In the genomic region with DNA sequence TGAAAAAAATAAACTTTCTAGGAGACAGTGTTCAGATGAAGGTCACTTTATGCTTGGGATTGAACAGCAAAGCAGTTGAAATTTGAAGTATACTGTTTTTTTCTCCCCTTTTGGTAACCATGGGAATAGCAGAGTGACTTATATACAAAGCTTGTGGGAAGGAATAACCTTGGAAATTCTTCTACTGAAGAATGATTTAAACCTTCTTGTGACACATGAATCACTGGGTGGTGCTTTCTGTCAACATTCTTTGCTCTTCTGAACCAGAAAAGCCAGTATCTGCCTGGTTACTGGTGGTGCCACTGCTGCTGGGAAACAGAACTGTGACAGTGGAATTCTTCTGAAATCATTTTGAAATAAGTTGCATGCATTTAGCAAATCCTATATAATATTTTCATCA, we compare ENCODE assay signal across 2 cellular contexts.
TF ChIP-seq lines count a peak whose summit lies in the region.

No MANE protein-coding gene starts in this region.

TF ChIP-seq in IMR-90, 13 proteins besides CTCF, POLR2A, EP300 and RAD21:
- no peak for TF ChIP-seq CHD1 (IDR thresholded peaks at IDR 0.05; ENCODE audit: low read depth, low read length)
- no peak for TF ChIP-seq NFE2L2 (IDR thresholded peaks at IDR 0.05; ENCODE audit: low read depth, low read length)
- TF ChIP-seq MAZ (IDR thresholded peaks at IDR 0.05; ENCODE audit: borderline replicate concordance, low read depth, low read length): no peak
- TF ChIP-seq, protein P1, sequence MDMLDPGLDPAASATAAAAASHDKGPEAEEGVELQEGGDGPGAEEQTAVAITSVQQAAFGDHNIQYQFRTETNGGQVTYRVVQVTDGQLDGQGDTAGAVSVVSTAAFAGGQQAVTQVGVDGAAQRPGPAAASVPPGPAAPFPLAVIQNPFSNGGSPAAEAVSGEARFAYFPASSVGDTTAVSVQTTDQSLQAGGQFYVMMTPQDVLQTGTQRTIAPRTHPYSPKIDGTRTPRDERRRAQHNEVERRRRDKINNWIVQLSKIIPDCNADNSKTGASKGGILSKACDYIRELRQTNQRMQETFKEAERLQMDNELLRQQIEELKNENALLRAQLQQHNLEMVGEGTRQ (IDR thresholded peaks at IDR 0.05; ENCODE audit: low read depth, low read length): no peak
- peak; percentile 53; the same call in 1 of the 2 replicates for TF ChIP-seq FOS (IDR thresholded peaks at IDR 0.05; ENCODE audit: low read depth, low read length)
- no peak for TF ChIP-seq MXI1 (IDR thresholded peaks at IDR 0.05; ENCODE audit: borderline replicate concordance, low read depth, low read length)
- no peak for TF ChIP-seq MAFK (IDR thresholded peaks at IDR 0.05; ENCODE audit: low read depth, low read length)
- TF ChIP-seq, protein P2, sequence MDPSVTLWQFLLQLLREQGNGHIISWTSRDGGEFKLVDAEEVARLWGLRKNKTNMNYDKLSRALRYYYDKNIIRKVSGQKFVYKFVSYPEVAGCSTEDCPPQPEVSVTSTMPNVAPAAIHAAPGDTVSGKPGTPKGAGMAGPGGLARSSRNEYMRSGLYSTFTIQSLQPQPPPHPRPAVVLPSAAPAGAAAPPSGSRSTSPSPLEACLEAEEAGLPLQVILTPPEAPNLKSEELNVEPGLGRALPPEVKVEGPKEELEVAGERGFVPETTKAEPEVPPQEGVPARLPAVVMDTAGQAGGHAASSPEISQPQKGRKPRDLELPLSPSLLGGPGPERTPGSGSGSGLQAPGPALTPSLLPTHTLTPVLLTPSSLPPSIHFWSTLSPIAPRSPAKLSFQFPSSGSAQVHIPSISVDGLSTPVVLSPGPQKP (IDR thresholded peaks at IDR 0.05; ENCODE audit: borderline replicate concordance, low read depth, low read length): no peak
- TF ChIP-seq BHLHE40 (IDR thresholded peaks at IDR 0.05; ENCODE audit: low read depth, low read length): no peak
- no peak for TF ChIP-seq RCOR1 (IDR thresholded peaks at IDR 0.05; ENCODE audit: insufficient replicate concordance, low read length)
- peak; percentile 79 for TF ChIP-seq RFX5 (IDR thresholded peaks at IDR 0.05; ENCODE audit: low read depth, low read length)
- peak; percentile 21; the same call in 1 of the 2 replicates for TF ChIP-seq CEBPB (IDR thresholded peaks at IDR 0.05; ENCODE audit: low read depth, low read length)

TF ChIP-seq in endothelial cell of umbilical vein, 7 proteins besides CTCF, POLR2A, EP300 and RAD21:
- TF ChIP-seq JUN (IDR thresholded peaks at IDR 0.05; ENCODE audit: borderline replicate concordance, insufficient read depth, insufficient read length, low read depth): peak; percentile 41
- TF ChIP-seq, protein P3, sequence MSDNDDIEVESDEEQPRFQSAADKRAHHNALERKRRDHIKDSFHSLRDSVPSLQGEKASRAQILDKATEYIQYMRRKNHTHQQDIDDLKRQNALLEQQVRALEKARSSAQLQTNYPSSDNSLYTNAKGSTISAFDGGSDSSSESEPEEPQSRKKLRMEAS (IDR thresholded peaks at IDR 0.05; ENCODE audit: insufficient read depth, insufficient read length): no peak
